In the genomic region with DNA sequence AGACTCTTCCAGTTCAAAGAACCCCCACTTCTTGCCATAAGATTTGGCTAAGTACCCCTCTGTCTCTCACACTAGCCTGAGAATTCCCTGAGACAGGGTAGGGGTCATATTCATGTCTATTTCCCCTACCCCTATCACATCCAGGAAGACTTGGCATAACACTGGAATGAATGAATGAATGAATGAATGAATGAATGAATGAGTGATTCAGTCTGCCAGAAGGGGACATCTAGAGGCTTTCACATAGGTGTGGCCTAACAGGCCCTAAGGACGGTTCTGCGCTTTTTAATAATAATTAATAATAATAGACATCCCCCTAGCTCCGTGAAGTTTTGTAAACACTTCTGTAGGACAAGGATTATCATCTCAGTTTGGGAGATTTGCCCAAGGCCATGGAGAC, we compare ENCODE assay signal across 9 cellular contexts.
"Had no signal": no experiment of that assay in that cellular context is flagged by ENCODE, and none has a peak within 500 bp of the region (broad histone marks: within the 10 kb centered on the region; RNA-seq: fewer than 3 reads in every experiment).

No MANE protein-coding gene starts in this region.

- H3K4me1 ChIP-seq: HAP-1 had no signal

- DNase-seq: GM23248, GOT3, HFFc6, KG1 had no signal

- H3K27ac Mint-ChIP-seq: HFFc6, IgD-negative memory B cell had no signal

- H3K9me3 Mint-ChIP-seq: HFFc6, IgD-negative memory B cell had no signal

- ATAC-seq: HCT116, HepG2 had no signal

- FAIRE-seq: HepG2 had no signal

- H3K36me3 ChIP-seq: HAP-1 had no signal

- H3K4me3 ChIP-seq: GM23248, HAP-1 had no signal

- H3K36me3 Mint-ChIP-seq: IgD-negative memory B cell had no signal

- H3K4me3 Mint-ChIP-seq: HFFc6, IgD-negative memory B cell had no signal

- H3K9ac ChIP-seq: GM23248 had no signal

- H2AFZ ChIP-seq: GM23248 had no signal

- H3K9me3 ChIP-seq: HAP-1 had no signal

- H3K27ac ChIP-seq: GM23248, HL-60 had no signal
